8 cellular contexts compared by ENCODE assay signal in genomic region chr21:32278518-32279376, GRCh38. TPM values are rescaled to one million over a fixed set of nuclear protein-coding genes. Genes with fewer than 3 reads are reported as not detected.
DNase-seq lines count a peak whose midpoint lies in the region; ATAC-seq and TF ChIP-seq lines count a peak whose summit lies in the region.

A gene with protein sequence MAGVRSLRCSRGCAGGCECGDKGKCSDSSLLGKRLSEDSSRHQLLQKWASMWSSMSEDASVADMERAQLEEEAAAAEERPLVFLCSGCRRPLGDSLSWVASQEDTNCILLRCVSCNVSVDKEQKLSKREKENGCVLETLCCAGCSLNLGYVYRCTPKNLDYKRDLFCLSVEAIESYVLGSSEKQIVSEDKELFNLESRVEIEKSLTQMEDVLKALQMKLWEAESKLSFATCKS (minus strand): TSS chr21:32279049. CDS start chr21:32279014, 35 bp downstream.

- TF ChIP-seq POLR2A in IMR-90 (IDR thresholded peaks at IDR 0.05; ENCODE audit: low read depth, low read length): peak; percentile 71; the same call in 1 of the 2 replicates

- no peak within 1 kb of the TSS for H2BK15ac ChIP-seq in IMR-90 (ENCODE audit: low read depth, low read length)

- H2BK5ac ChIP-seq in IMR-90 (ENCODE audit: low read depth, low read length, poor library complexity, severe bottlenecking): peak within 1 kb of the TSS; percentile 26

- TF ChIP-seq CTCF in IMR-90 (conservative IDR thresholded peaks at IDR 0.05; ENCODE audit: low read depth, low read length) (no peak), epithelial cell of esophagus (IDR thresholded peaks at IDR 0.05; ENCODE audit: insufficient read depth, low read depth, low read length, missing control alignments) (peak; percentile 1), mucosa of descending colon (IDR thresholded peaks at IDR 0.05) (no peak)

- CTCF ChIA-PET in IMR-90 (lab: Yijun Ruan, JAX): interaction anchor here (0.6 to 1.2 kb wide), 3 partner anchors 86 to 943 kb away, joined by 3 to 4 read pairs (median 4); no protein-coding TSS in a partner anchor

- peaks cover 15 to 19% of the 10 kb centered on the region in 2 experiments for H3K79me1 ChIP-seq in IMR-90 (ENCODE audit: low read depth in 1 of 2, low read length in 2 of 2)

- peak within 1 kb of the TSS; percentile 57 for H3K56ac ChIP-seq in IMR-90 (ENCODE audit: extremely low read depth, insufficient read depth, low read length)

- in situ Hi-C loops in IMR-90 (cut with MboI; ENCODE audit: low sequenced_read_pairs): no loop called here

- H3K18ac ChIP-seq in IMR-90 (ENCODE audit: low read depth, low read length): no peak within 1 kb of the TSS

- peak within 1 kb of the TSS; percentile 45 for H3K23ac ChIP-seq in IMR-90 (ENCODE audit: low read depth, low read length)

- no TSS peak for BruUV-seq in IMR-90 (replicated peaks; lab: Mats Ljungman, UMichigan)

- WGBS in IMR-90 (ENCODE audit: extremely low coverage in 2 of 2, insufficient read length in 1 of 2), 2 experiments: 1% methylated on average over 33 of the region's 69 CpGs; no CpG with 5 or more reads in 1 of the 2 experiments

- peak within 1 kb of the TSS; percentile 72 for H4K5ac ChIP-seq in IMR-90 (ENCODE audit: low read depth, low read length)

- H3K9me3 ChIP-seq in IMR-90 (ENCODE audit: control insufficient read depth, insufficient read depth, low read length) (no peaks in the 10 kb centered on the region), mucosa of descending colon (no peaks in the 10 kb centered on the region)

- H2AK5ac ChIP-seq in IMR-90 (ENCODE audit: low read depth, low read length): no peak within 1 kb of the TSS; the same call in 1 of the 2 replicates

- peak within 1 kb of the TSS; percentile 29 for H4K91ac ChIP-seq in IMR-90 (ENCODE audit: insufficient read depth, low read depth, low read length)

- ATAC-seq in GM21528 (IDR thresholded peaks at IDR 0.05; ENCODE audit: low FRiP score, unreplicated experiment) (peak; percentile 93), IMR-90 (ENCODE audit: low read depth) (peak; percentile 98), mucosa of descending colon (peak; percentile 99)

- peak within 1 kb of the TSS; percentile 64 for H3K4me2 ChIP-seq in IMR-90 (ENCODE audit: low read depth, low read length)

- H3K4me1 ChIP-seq in IMR-90 (ENCODE audit: control insufficient read depth, insufficient read depth, low read length): peaks cover 5% of the 10 kb centered on the region
- H3K4me1 ChIP-seq in mucosa of descending colon (ENCODE audit: low read depth): peaks cover 17% of the 10 kb centered on the region

- peaks cover 6% of the 10 kb centered on the region; the same call in 1 of the 2 replicates for H3K9me1 ChIP-seq in IMR-90 (ENCODE audit: insufficient read depth, low read length)

- H3K4ac ChIP-seq in IMR-90 (ENCODE audit: low read depth, low read length): peak within 1 kb of the TSS; percentile 71

- H2BK120ac ChIP-seq in IMR-90 (ENCODE audit: low read depth, low read length): peak within 1 kb of the TSS; percentile 4

- peak within 1 kb of the TSS; percentile 86 for H2AK9ac ChIP-seq in IMR-90 (replicated peaks; ENCODE audit: low read depth, low read length, poor library complexity)

- peak within 1 kb of the TSS; percentile 98 for H2AFZ ChIP-seq in IMR-90 (replicated peaks; ENCODE audit: low read length, poor library complexity)

- H3K4me3 ChIP-seq in IMR-90 (ENCODE audit: insufficient read depth, low read depth, low read length) (peak within 1 kb of the TSS; percentile 84), epithelial cell of esophagus (ENCODE audit: low read length) (peak within 1 kb of the TSS; percentile 87), mucosa of descending colon (peak within 1 kb of the TSS; percentile 77)

- peak within 1 kb of the TSS; percentile 45 for H3K14ac ChIP-seq in IMR-90 (replicated peaks; ENCODE audit: low read depth, low read length)

- H4K8ac ChIP-seq in IMR-90 (ENCODE audit: low read depth in 2 of 2, low read length in 2 of 2): peak within 1 kb of the TSS; percentile 49 to 93

- H3K9ac ChIP-seq in IMR-90 (ENCODE audit: low read depth, low read length): peak within 1 kb of the TSS; percentile 67

- DNase-seq in DMS 273 (lab: John Stamatoyannopoulos, UW; ENCODE audit: unreplicated experiment) (peak; percentile 98), IMR-90 (peak; percentile 96), OCI-M1 (lab: John Stamatoyannopoulos, UW) (peak; percentile 99), activated T-cell treated with anti-CD3 and anti-CD28 coated beads for 24 hours (ENCODE audit: low read depth) (peak; percentile 98), epithelial cell of esophagus (ENCODE audit: low read depth) (peak; percentile 99), mucosa of descending colon (peak; percentile 95 to 98 (median 96))
- peak; percentile 98 for DNase-seq in stimulated activated CD8-positive, alpha-beta memory T cell treated with anti-CD3 and anti-CD28 coated beads, Interleukin-4, amount 100 ng/mL, for 24 hours (ENCODE audit: low read depth)

- H3K27me3 ChIP-seq in IMR-90 (ENCODE audit: control insufficient read depth, insufficient read depth, low read length): no peaks in the 10 kb centered on the region

- H3K36me3 ChIP-seq in IMR-90 (ENCODE audit: control insufficient read depth, insufficient read depth, low read length) (peaks cover 1% of the 10 kb centered on the region; the same call in 1 of the 2 replicates), mucosa of descending colon (ENCODE audit: low read depth) (no peaks in the 10 kb centered on the region)

- dilution Hi-C loops in IMR-90 (cut with HindIII; ENCODE audit: low sequenced_read_pairs, unreplicated experiment): no loop called here

- peak within 1 kb of the TSS; percentile 70 for H3K27ac ChIP-seq in IMR-90 (ENCODE audit: insufficient read depth, low read length)

- no peak; the same call in 1 of the 2 replicates for TF ChIP-seq RAD21 in IMR-90 (IDR thresholded peaks at IDR 0.05; ENCODE audit: low read length)

- no peaks in the 10 kb centered on the region for H4K20me1 ChIP-seq in IMR-90 (ENCODE audit: insufficient read depth, low read length)

- intact Hi-C loops in IMR-90 (cut with micrococcal nuclease) (no loop called here), mucosa of descending colon (cut with DNase I, micrococcal nuclease) (no loop called here)

- H2BK20ac ChIP-seq in IMR-90 (ENCODE audit: low read depth, low read length): no peak within 1 kb of the TSS

- POLR2A ChIA-PET in IMR-90 (lab: Charles Lee; ENCODE audit: unreplicated experiment): no interaction called here

TF ChIP-seq in IMR-90, 13 proteins besides CTCF, POLR2A, EP300 and RAD21:
- TF ChIP-seq MXI1 (IDR thresholded peaks at IDR 0.05; ENCODE audit: borderline replicate concordance, low read depth, low read length): peak; percentile 86
- TF ChIP-seq MAZ (IDR thresholded peaks at IDR 0.05; ENCODE audit: borderline replicate concordance, low read depth, low read length): peak; percentile 74; the same call in 1 of the 2 replicates
- no peak; the same call in 1 of the 2 replicates for TF ChIP-seq BHLHE40 (IDR thresholded peaks at IDR 0.05; ENCODE audit: low read depth, low read length)
- peak; percentile 78 for TF ChIP-seq MAFK (IDR thresholded peaks at IDR 0.05; ENCODE audit: low read depth, low read length)
- no peak for TF ChIP-seq RFX5 (IDR thresholded peaks at IDR 0.05; ENCODE audit: low read depth, low read length)
- TF ChIP-seq NFE2L2 (IDR thresholded peaks at IDR 0.05; ENCODE audit: low read depth, low read length): no peak
- TF ChIP-seq RCOR1 (IDR thresholded peaks at IDR 0.05; ENCODE audit: insufficient replicate concordance, low read length): no peak
- peak; percentile 37; the same call in 1 of the 2 replicates for TF ChIP-seq FOS (IDR thresholded peaks at IDR 0.05; ENCODE audit: low read depth, low read length)
- peak; percentile 37; the same call in 1 of the 2 replicates for TF ChIP-seq CEBPB (IDR thresholded peaks at IDR 0.05; ENCODE audit: low read depth, low read length)
TF ChIP-seq in IMR-90: peak in this region for 5.

RNA-seq across cellular contexts. Expression of the gene that starts here (rescaled TPM):
- total RNA-seq in IMR-90 (2012; rRNA removed) (4.5 and 8.1 TPM in 2 replicates), mucosa of descending colon (10 to 100 TPM in 1 of 3 donors, 1 to 10 TPM in 2; 6.6 to 16.3 (median 6.9) TPM)
- polyA plus RNA-seq in IMR-90 (2012; rRNA removed): 7.6 and 8.2 TPM in 2 replicates
- polyA plus RNA-seq in IMR-90 (2012; cell fraction: cytosol; rRNA removed): 9.0 and 11.2 TPM in 2 replicates
- 2.5 and 2.9 TPM in 2 replicates for polyA plus RNA-seq in IMR-90 (2012; cell fraction: nucleus; rRNA removed; ENCODE audit: low replicate concordance)

Comparison
In these comparisons a context has a peak if more than half of its experiments do, and no peak if none do; other contexts are left out.
1. Peak in every context shown above with its lines: DNase-seq, ATAC-seq, H3K4me3 ChIP-seq and H3K27ac ChIP-seq.